Comparison of ENCODE assay signal across 13 cellular contexts in the genomic region with DNA sequence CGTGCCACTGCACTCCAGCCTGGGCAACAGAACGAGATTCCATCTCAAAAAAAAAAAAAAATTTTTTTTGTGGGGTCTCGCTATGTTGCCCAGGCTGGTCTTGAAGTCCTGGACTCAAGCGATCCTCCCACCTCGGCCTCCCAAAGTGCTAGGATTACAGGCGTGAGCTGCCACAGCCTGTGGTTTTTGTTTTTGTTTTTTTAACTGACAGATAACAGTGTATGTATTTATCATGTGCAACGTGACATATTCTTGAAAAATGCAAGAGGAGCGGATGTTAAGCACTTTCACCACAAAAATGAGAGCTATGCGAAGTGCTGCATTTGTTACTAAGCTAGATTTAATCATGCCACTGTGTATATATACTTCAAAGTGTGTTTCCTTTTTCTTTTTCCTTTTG. TPM values are rescaled to one million over a fixed set of nuclear protein-coding genes. Genes with fewer than 3 reads are reported as not detected.
A peak's percentile ranks its signal among the peaks of the same experiment; 100 is the strongest.
DNase-seq lines count a peak whose midpoint lies in the region; ATAC-seq, FAIRE-seq and TF ChIP-seq lines count a peak whose summit lies in the region.
"Had no signal": no experiment of that assay in that cellular context is flagged by ENCODE, and none has a peak within 500 bp of the region (broad histone marks: within the 10 kb centered on the region; RNA-seq: fewer than 3 reads in every experiment).

No MANE protein-coding gene starts in this region.

- no peaks in the 10 kb centered on the region for H3K27me3 Mint-ChIP-seq in progenitor cell of endocrine pancreas

- peaks cover 19% of the 10 kb centered on the region for H3K4me1 Mint-ChIP-seq in progenitor cell of endocrine pancreas (ENCODE audit: low read depth)

- no peaks in the 10 kb centered on the region for H3K9me3 Mint-ChIP-seq in progenitor cell of endocrine pancreas (ENCODE audit: low read depth)

- H3K27ac ChIP-seq in epithelial cell of prostate, result peak overlapping the region; percentile 98

- no peak for ATAC-seq in HG02973 (IDR thresholded peaks at IDR 0.05; ENCODE audit: unreplicated experiment)
- ATAC-seq: activated CD4-positive, CD25-positive, alpha-beta regulatory T cell treated with anti-CD3 and anti-CD28 coated beads, Interleukin-2, amount 50 U/mL, for 24 hours; pancreas had no signal

- peaks cover 2% of the 10 kb centered on the region for H3K36me3 Mint-ChIP-seq in progenitor cell of endocrine pancreas (ENCODE audit: insufficient read depth)

- DNase-seq in EL (peak; percentile 96), RCC 7860 (ENCODE audit: low spot score) (peak; percentile 60), epithelial cell of prostate (ENCODE audit: low read depth, low spot score) (peak; percentile 59), progenitor cell of endocrine pancreas (ENCODE audit: low spot score, unreplicated experiment) (no peak), SIG-M5 treated with dmso at 0.1 percent for 504 hours (lab: John Stamatoyannopoulos, UW; ENCODE audit: unreplicated experiment) (no peak), NCI-H146 (lab: John Stamatoyannopoulos, UW) (no peak), NCI-H2227 (lab: John Stamatoyannopoulos, UW; ENCODE audit: unreplicated experiment) (no peak)
- DNase-seq: NK-92 treated with Interleukin-12 subunit alpha and Interleukin-12 subunit beta, amount 100 ng/mL, for 24 hours; pancreas had no signal

- no peak for FAIRE-seq in RCC 7860 (lab: Jason Lieb, UNC)
- FAIRE-seq: G401.6, pancreas had no signal

- no peak for TF ChIP-seq CTCF in progenitor cell of endocrine pancreas (IDR thresholded peaks at IDR 0.05; ENCODE audit: unreplicated experiment)

- H3K27ac Mint-ChIP-seq in progenitor cell of endocrine pancreas, result peak overlapping the region; percentile 98
- H3K27ac Mint-ChIP-seq: brain had no signal

- H3K4me3 Mint-ChIP-seq in progenitor cell of endocrine pancreas (ENCODE audit: low read depth), result no peak overlapping the region

RNA-seq across cellular contexts. Expression of gene ARHGEF18, which starts 49.0 kb away (rescaled TPM):
- total RNA-seq in progenitor cell of endocrine pancreas, result 53.4 and 60.8 TPM in 2 replicates

Comparison
In these comparisons a context has a peak if more than half of its experiments do, and no peak if none do; other contexts are left out.
1. DNase-seq: peak in EL (single experiment), RCC 7860 (single experiment) and epithelial cell of prostate (single experiment); none in progenitor cell of endocrine pancreas (single experiment), SIG-M5 treated with dmso at 0.1 percent for 504 hours (single experiment), NCI-H146 (single experiment) and NCI-H2227 (single experiment).